Comparison of ENCODE assay signal across 14 cellular contexts in genomic region chr1:235129774-235130570, GRCh38. TPM values are rescaled to one million over a fixed set of nuclear protein-coding genes. Genes with fewer than 3 reads are reported as not detected.
DNase-seq lines count a peak whose midpoint lies in the region; ATAC-seq, FAIRE-seq and TF ChIP-seq lines count a peak whose summit lies in the region.
"Had no signal": no experiment of that assay in that cellular context is flagged by ENCODE, and none has a peak within 500 bp of the region (broad histone marks: within the 10 kb centered on the region; RNA-seq: fewer than 3 reads in every experiment).

No MANE protein-coding gene starts in this region.

- TF ChIP-seq POLR2A in HepG2 (IDR thresholded peaks at IDR 0.05; ENCODE audit: insufficient read depth in 1 of 2, low read depth in 2 of 2, low read length in 2 of 2) = no peak
- no peak for TF ChIP-seq POLR2A in right lobe of liver (IDR thresholded peaks at IDR 0.05)
- no peak for TF ChIP-seq POLR2A in gastrocnemius medialis (IDR thresholded peaks at IDR 0.05)

- no peaks in the 10 kb centered on the region for H3K36me3 Mint-ChIP-seq in glutamatergic neuron (ENCODE audit: unreplicated experiment)

- H3K4me2 ChIP-seq in HepG2 (ENCODE audit: low read depth, low read length) = peak overlapping the region; percentile 61

- H3K27ac ChIP-seq in HepG2 (ENCODE audit: extremely low read length, insufficient read depth, low read length) (peak overlapping the region; percentile 94), right lobe of liver (no peak overlapping the region), VCaP (peak overlapping the region; percentile 95), upper lobe of right lung (peak overlapping the region; percentile 88), gastrocnemius medialis (no peak overlapping the region)

- peaks cover 37% of the 10 kb centered on the region for H3K79me2 ChIP-seq in HepG2 (ENCODE audit: insufficient read depth, low read length)

- no peaks in the 10 kb centered on the region for H3K9me3 ChIP-seq in HepG2 (ENCODE audit: low read length)
- no peaks in the 10 kb centered on the region for H3K9me3 ChIP-seq in right lobe of liver
- no peaks in the 10 kb centered on the region for H3K9me3 ChIP-seq in upper lobe of right lung
- H3K9me3 ChIP-seq in gastrocnemius medialis = no peaks in the 10 kb centered on the region
- H3K9me3 ChIP-seq: BE2C, gastroesophageal sphincter had no signal

- H3K27ac Mint-ChIP-seq in glutamatergic neuron (ENCODE audit: unreplicated experiment) = peak overlapping the region; percentile 31

- DNase-seq in HepG2 (ENCODE audit: low spot score) (peak; percentile 71), right lobe of liver (no peak), glutamatergic neuron (no peak), upper lobe of right lung (no peak), gastrocnemius medialis (no peak)
- no peak for DNase-seq in activated CD4-positive, CD25-positive, alpha-beta regulatory T cell treated with anti-CD3 and anti-CD28 coated beads, Interleukin-2, amount 50 U/mL, for 72 hours
- DNase-seq: activated CD4-positive, alpha-beta T cell treated with anti-CD3 and anti-CD28 coated beads for 1 hour; amniotic stem cell; BE2C; NCI-H510A had no signal

- in situ Hi-C loops in HepG2 (cut with HindIII; ENCODE audit: extremely low pct_ligation_motif_present, low pct_unique_long_range_greater_than_20kb) = no loop called here
- in situ Hi-C loops in gastrocnemius medialis (cut with MboI; ENCODE audit: low sequenced_read_pairs in 4 of 4) = no loop called here

- 43% methylated on average over 4 of the region's 4 CpGs for WGBS in HepG2 (ENCODE audit: low lambda C conversion rate)
- WGBS in right lobe of liver (ENCODE audit: insufficient coverage, low coverage, low lambda C conversion rate, missing lambda C conversion rate) = 82% methylated on average over 3 of the region's 4 CpGs

- H3K36me3 ChIP-seq in HepG2 (replicated peaks in 1 of 2; ENCODE audit: control insufficient read depth in 1 of 2, insufficient read depth in 2 of 2, low read length in 2 of 2) (peaks cover 4 to 28% of the 10 kb centered on the region in 2 experiments), right lobe of liver (peaks cover 0 to 9% (median 4%) of the 10 kb centered on the region in 4 donors), upper lobe of right lung (peaks cover 33% of the 10 kb centered on the region), gastrocnemius medialis (peaks cover 0 to 21% of the 10 kb centered on the region in 2 donors)

- peak overlapping the region; percentile 99 for H3K9ac ChIP-seq in HepG2 (ENCODE audit: insufficient read depth, low read depth, low read length)

- POLR2A ChIA-PET in HepG2 (lab: Yijun Ruan, JAX) = interaction anchor here (0.7 to 2.1 kb wide), 11 partner anchors 10 to 237 kb away, joined by 3 to 10 read pairs (median 4); partner anchors contain the start of genes RBM34 and TBCE

- TF ChIP-seq CTCF in HepG2 (CRISPR knock-in tag; IDR thresholded peaks at IDR 0.05) = no peak
- no peak for TF ChIP-seq CTCF in right lobe of liver (IDR thresholded peaks at IDR 0.05)
- TF ChIP-seq CTCF in VCaP (conservative IDR thresholded peaks at IDR 0.05) = no peak
- no peak for TF ChIP-seq CTCF in glutamatergic neuron (IDR thresholded peaks at IDR 0.05; ENCODE audit: partially characterized antibody, unreplicated experiment)
- TF ChIP-seq CTCF in upper lobe of right lung (IDR thresholded peaks at IDR 0.05) = no peak
- no peak for TF ChIP-seq CTCF in gastrocnemius medialis (IDR thresholded peaks at IDR 0.05 in 4 of 5, conservative IDR thresholded peaks at IDR 0.05 in 1 of 5)

- H3K4me1 Mint-ChIP-seq in glutamatergic neuron (ENCODE audit: low read depth, unreplicated experiment) = peaks cover 5% of the 10 kb centered on the region

- no peak for FAIRE-seq in HepG2 (lab: Jason Lieb, UNC)

- BruUV-seq in HepG2 (replicated peaks; lab: Mats Ljungman, UMichigan) = no TSS peak

- intact Hi-C loops in HepG2 (cut with micrococcal nuclease; ENCODE audit: unreplicated experiment) (loop anchor here (5.0 kb wide), 1 partner anchor 32 kb away; the partner anchor contains the start of gene RBM34), right lobe of liver (cut with DNase I) (no loop called here), upper lobe of right lung (cut with DNase I) (no loop called here), gastrocnemius medialis (cut with DNase I; ENCODE audit: low total_unique reads) (loop anchor here (5.0 to 10.0 kb wide), 2 partner anchors 195 to 372 kb away; partner anchors contain the start of genes ARID4B, B3GALNT2 and GGPS1)

- ATAC-seq in HepG2 = peak; percentile 26
- no peak for ATAC-seq in right lobe of liver
- no peak for ATAC-seq in upper lobe of right lung
- ATAC-seq in gastrocnemius medialis = no peak
- ATAC-seq in HG02588 (IDR thresholded peaks at IDR 0.05; ENCODE audit: unreplicated experiment) = no peak
- ATAC-seq: Right ventricle myocardium inferior had no signal

- H3K27me3 ChIP-seq in HepG2 (ENCODE audit: control insufficient read depth in 1 of 2, insufficient read depth in 2 of 2, low read length in 2 of 2) (no peaks in the 10 kb centered on the region; a peak in 1 of 5 replicates), right lobe of liver (no peaks in the 10 kb centered on the region), upper lobe of right lung (no peaks in the 10 kb centered on the region), gastrocnemius medialis (no peaks in the 10 kb centered on the region)
- H3K27me3 ChIP-seq: BE2C, gastroesophageal sphincter had no signal

- peaks cover 10% of the 10 kb centered on the region for H3K27me3 Mint-ChIP-seq in glutamatergic neuron (ENCODE audit: unreplicated experiment)

- no peak overlapping the region for H2AFZ ChIP-seq in HepG2 (ENCODE audit: low read length)

- H3K4me1 ChIP-seq in HepG2 (ENCODE audit: insufficient read depth, low read length) (peaks cover 43% of the 10 kb centered on the region), right lobe of liver (peaks cover 0 to 12% (median 2%) of the 10 kb centered on the region in 4 donors), upper lobe of right lung (peaks cover 17% of the 10 kb centered on the region), gastrocnemius medialis (peaks cover 15 to 18% of the 10 kb centered on the region in 2 donors)
- H3K4me1 ChIP-seq: BE2C had no signal

- CTCF ChIA-PET in HepG2 (lab: Yijun Ruan, JAX; ENCODE audit: low intra/inter-chr PET ratio, low total read pairs) = no interaction called here

- H4K20me1 ChIP-seq in HepG2 (ENCODE audit: insufficient read depth, low read length) = peaks cover 25% of the 10 kb centered on the region

- H3K9me3 Mint-ChIP-seq in glutamatergic neuron (ENCODE audit: unreplicated experiment) = peaks cover 7% of the 10 kb centered on the region

- H3K4me3 ChIP-seq in HepG2 (replicated peaks in 1 of 3; ENCODE audit: insufficient read depth in 1 of 3, low read depth in 2 of 3, low read length in 3 of 3) = no peak overlapping the region; a peak in 1 of 6 replicates
- no peak overlapping the region for H3K4me3 ChIP-seq in right lobe of liver
- H3K4me3 ChIP-seq in upper lobe of right lung = no peak overlapping the region
- H3K4me3 ChIP-seq in gastrocnemius medialis = no peak overlapping the region

- TF ChIP-seq EP300 in HepG2 (IDR thresholded peaks at IDR 0.05; ENCODE audit: low read depth in 2 of 2, low read length in 2 of 2) = peak in 1 of 2 experiments; percentile 77; a peak in 1 of 4 replicates
- peak; percentile 81 for TF ChIP-seq EP300 in HepG2 (CRISPR knock-in tag; IDR thresholded peaks at IDR 0.05; ENCODE audit: borderline replicate concordance)

- no peak for TF ChIP-seq RAD21 in HepG2 (CRISPR knock-in tag; IDR thresholded peaks at IDR 0.05)

- peak overlapping the region; percentile 99 for H3K4me3 Mint-ChIP-seq in glutamatergic neuron (ENCODE audit: unreplicated experiment)

RNA-seq across cellular contexts. Expression of gene TOMM20, which starts 1.3 kb away (rescaled TPM):
- total RNA-seq in HepG2 (2016; rRNA removed; fragmentation: Illumina TruSeq; extraction: Trizol) = 138 and 153 TPM in 2 replicates
- total RNA-seq in HepG2 (2016; cell fraction: cytosol; rRNA removed; fragmentation: Illumina TruSeq; extraction: Trizol; ENCODE audit: low read depth) = 69.4 and 87.9 TPM in 2 replicates
- 150 and 155 TPM in 2 replicates for total RNA-seq in HepG2 (2016; cell fraction: insoluble cytoplasmic fraction; rRNA removed; fragmentation: Illumina TruSeq; extraction: Trizol)
- 161 and 181 TPM in 2 replicates for total RNA-seq in HepG2 (2016; cell fraction: membrane; rRNA removed; fragmentation: Illumina TruSeq; extraction: Trizol)
- 122 and 141 TPM in 2 replicates for total RNA-seq in HepG2 (2016; cell fraction: nucleus; rRNA removed; fragmentation: Illumina TruSeq; extraction: Trizol)
- polyA plus RNA-seq in HepG2 (2011; rRNA removed) = 298 and 376 TPM in 2 replicates
- polyA plus RNA-seq in HepG2 (2011; cell fraction: cytosol; rRNA removed) = 138 and 172 TPM in 2 replicates
- polyA plus RNA-seq in HepG2 (2011; cell fraction: nucleus; rRNA removed) = 48.3 and 58.7 TPM in 2 replicates
- polyA plus RNA-seq in HepG2 (2012) = 275 and 344 TPM in 2 replicates
- polyA plus RNA-seq in HepG2 (2016; cell fraction: cytosol; fragmentation: Illumina TruSeq; extraction: Trizol; ENCODE audit: low read depth) = 107 and 127 TPM in 2 replicates
- 138 and 146 TPM in 2 replicates for polyA plus RNA-seq in HepG2 (2016; cell fraction: insoluble cytoplasmic fraction; fragmentation: Illumina TruSeq; extraction: Trizol; ENCODE audit: low read depth)
- polyA plus RNA-seq in HepG2 (2016; cell fraction: membrane; fragmentation: Illumina TruSeq; extraction: Trizol; ENCODE audit: low read depth) = 182 and 204 TPM in 2 replicates
- polyA plus RNA-seq in HepG2 (2016; cell fraction: nucleus; fragmentation: Illumina TruSeq; extraction: Trizol; ENCODE audit: insufficient read depth, low read depth) = 192 and 196 TPM in 2 replicates
- 29.6 and 82.1 TPM in 2 replicates for polyA minus RNA-seq in HepG2 (2011; rRNA and poly(A)+ RNA removed; ENCODE audit: low replicate concordance)
- 136 and 144 TPM in 2 replicates for polyA minus RNA-seq in HepG2 (2011; cell fraction: cytosol; rRNA and poly(A)+ RNA removed)
- 77.8 and 97.8 TPM in 2 replicates for polyA minus RNA-seq in HepG2 (2011; cell fraction: nucleus; rRNA and poly(A)+ RNA removed)
- 10 to 100 TPM; 33.0 to 59.2 (median 42.7) TPM for total RNA-seq in right lobe of liver
- total RNA-seq in glutamatergic neuron (ENCODE audit: unreplicated experiment) = 166 TPM
- total RNA-seq in upper lobe of right lung = 87.4 TPM
- 10 to 100 TPM; 51.7 to 71.8 (median 62.3) TPM for total RNA-seq in gastrocnemius medialis

RNA-seq across cellular contexts. Expression of gene RBM34, which starts 31.1 kb away (rescaled TPM):
- 73.0 and 105 TPM in 2 replicates for total RNA-seq in HepG2 (2016; rRNA removed; fragmentation: Illumina TruSeq; extraction: Trizol)
- 20.7 and 28.7 TPM in 2 replicates for total RNA-seq in HepG2 (2016; cell fraction: cytosol; rRNA removed; fragmentation: Illumina TruSeq; extraction: Trizol; ENCODE audit: low read depth)
- total RNA-seq in HepG2 (2016; cell fraction: insoluble cytoplasmic fraction; rRNA removed; fragmentation: Illumina TruSeq; extraction: Trizol) = 75.9 and 117 TPM in 2 replicates
- 40.3 and 46.0 TPM in 2 replicates for total RNA-seq in HepG2 (2016; cell fraction: membrane; rRNA removed; fragmentation: Illumina TruSeq; extraction: Trizol)
- 53.9 and 58.5 TPM in 2 replicates for total RNA-seq in HepG2 (2016; cell fraction: nucleus; rRNA removed; fragmentation: Illumina TruSeq; extraction: Trizol)
- polyA plus RNA-seq in HepG2 (2011; rRNA removed) = 29.5 and 34.7 TPM in 2 replicates
- 33.1 and 35.4 TPM in 2 replicates for polyA plus RNA-seq in HepG2 (2011; cell fraction: cytosol; rRNA removed)
- 17.2 and 19.6 TPM in 2 replicates for polyA plus RNA-seq in HepG2 (2011; cell fraction: nucleus; rRNA removed)
- polyA plus RNA-seq in HepG2 (2012) = 66.2 and 93.3 TPM in 2 replicates
- 25.6 and 27.5 TPM in 2 replicates for polyA plus RNA-seq in HepG2 (2016; cell fraction: cytosol; fragmentation: Illumina TruSeq; extraction: Trizol; ENCODE audit: low read depth)
- 124 and 129 TPM in 2 replicates for polyA plus RNA-seq in HepG2 (2016; cell fraction: insoluble cytoplasmic fraction; fragmentation: Illumina TruSeq; extraction: Trizol; ENCODE audit: low read depth)
- 42.1 and 46.7 TPM in 2 replicates for polyA plus RNA-seq in HepG2 (2016; cell fraction: membrane; fragmentation: Illumina TruSeq; extraction: Trizol; ENCODE audit: low read depth)
- 66.9 and 70.6 TPM in 2 replicates for polyA plus RNA-seq in HepG2 (2016; cell fraction: nucleus; fragmentation: Illumina TruSeq; extraction: Trizol; ENCODE audit: insufficient read depth, low read depth)
- polyA minus RNA-seq in HepG2 (2011; rRNA and poly(A)+ RNA removed; ENCODE audit: low replicate concordance) = 14.6 and 22.5 TPM in 2 replicates
- 9.6 and 17.9 TPM in 2 replicates for polyA minus RNA-seq in HepG2 (2011; cell fraction: cytosol; rRNA and poly(A)+ RNA removed)
- 50.9 and 51.7 TPM in 2 replicates for polyA minus RNA-seq in HepG2 (2011; cell fraction: nucleus; rRNA and poly(A)+ RNA removed)
- total RNA-seq in right lobe of liver = 10 to 100 TPM; 16.6 to 37.7 (median 24.7) TPM
- 94.2 TPM for total RNA-seq in glutamatergic neuron (ENCODE audit: unreplicated experiment)
- total RNA-seq in upper lobe of right lung = 60.5 TPM
- 100 to 1,000 TPM in 1 of 4 donors, 10 to 100 TPM in 3; 44.8 to 136 (median 66.8) TPM for total RNA-seq in gastrocnemius medialis

Comparison
In these comparisons a context has a peak if more than half of its experiments do, and no peak if none do; other contexts are left out.
1. H3K27ac ChIP-seq: peak in HepG2 (single experiment), VCaP (single experiment) and upper lobe of right lung (single experiment); none in right lobe of liver (0 of 3) and gastrocnemius medialis (0 of 4).
2. intact Hi-C loops: an anchor here in HepG2 (5.0 kb wide) and gastrocnemius medialis (5.0 to 10.0 kb wide); none called in right lobe of liver and upper lobe of right lung.